In genomic region chr3:14361068-14361677, GRCh38 we compare ENCODE assay signal across 26 cellular contexts. TPM values are rescaled to one million over a fixed set of nuclear protein-coding genes. Genes with fewer than 3 reads are reported as not detected.
DNase-seq lines count a peak whose midpoint lies in the region; ATAC-seq, FAIRE-seq and TF ChIP-seq lines count a peak whose summit lies in the region.
"Had no signal": no experiment of that assay in that cellular context is flagged by ENCODE, and none has a peak within 500 bp of the region (broad histone marks: within the 10 kb centered on the region; RNA-seq: fewer than 3 reads in every experiment).

No MANE protein-coding gene starts in this region.

- H3K27me3 ChIP-seq in Panc1 (ENCODE audit: control insufficient read depth, insufficient read depth, low read length) (no peaks in the 10 kb centered on the region), GM23248 (replicated peaks; ENCODE audit: insufficient read depth) (peaks cover 14% of the 10 kb centered on the region; the same call in 1 of the 2 replicates)
- H3K27me3 ChIP-seq: BLaER1 had no signal

- H3K9me3 ChIP-seq in A549 (no peaks in the 10 kb centered on the region), Panc1 (ENCODE audit: control insufficient read depth, insufficient read depth, low read depth, low read length) (no peaks in the 10 kb centered on the region), GM23248 (ENCODE audit: low read depth) (no peaks in the 10 kb centered on the region)
- H3K9me3 ChIP-seq: BLaER1, HAP-1 had no signal

- TF ChIP-seq RAD21 in A549 (conservative IDR thresholded peaks at IDR 0.05 in 1 of 2, IDR thresholded peaks at IDR 0.05 in 1 of 2) = no peak

- H3K4me3 ChIP-seq in A549 (no peak overlapping the region), Panc1 (ENCODE audit: low read depth in 2 of 2, low read length in 2 of 2) (no peak overlapping the region), GM23248 (no peak overlapping the region)
- H3K4me3 ChIP-seq: BLaER1, HAP-1, PC-9 had no signal

- no TSS peak for BruUV-seq in Panc1 (replicated peaks; lab: Mats Ljungman, UMichigan)

- H3K27ac Mint-ChIP-seq in chondrocyte (ENCODE audit: unreplicated experiment) (peak overlapping the region; percentile 76), nephron (peak overlapping the region in 2 of 3 experiments; percentile 45 to 79)

- WGBS in A549 (ENCODE audit: missing lambda C conversion rate) = 56% methylated on average over 8 of the region's 8 CpGs
- WGBS in GM23248 (ENCODE audit: low coverage in 1 of 2, low lambda C conversion rate in 2 of 2, missing lambda C conversion rate in 2 of 2), 2 experiments = 78% methylated on average over 8 of the region's 8 CpGs

- no peaks in the 10 kb centered on the region for H3K36me3 Mint-ChIP-seq in chondrocyte (ENCODE audit: low read depth)
- no peaks in the 10 kb centered on the region for H3K36me3 Mint-ChIP-seq in nephron (ENCODE audit: low read depth)
- H3K36me3 Mint-ChIP-seq: CD4-positive, CD25-positive, alpha-beta regulatory T cell had no signal

- no peak for TF ChIP-seq POLR2A in A549 (IDR thresholded peaks at IDR 0.05; ENCODE audit: low read length)

- TF ChIP-seq CTCF in A549 (IDR thresholded peaks at IDR 0.05) (no peak), Panc1 (IDR thresholded peaks at IDR 0.05) (no peak), chondrocyte (IDR thresholded peaks at IDR 0.05) (no peak), nephron (IDR thresholded peaks at IDR 0.05; ENCODE audit: unreplicated experiment in 3 of 3) (no peak)

- no peak overlapping the region for H3K9ac ChIP-seq in GM23248
- H3K9ac ChIP-seq: BLaER1 had no signal

- FAIRE-seq in A549 (lab: Jason Lieb, UNC) = no peak
- FAIRE-seq: GM18507 had no signal

- no peaks in the 10 kb centered on the region for H4K20me1 ChIP-seq in GM23248 (ENCODE audit: insufficient read depth)
- H4K20me1 ChIP-seq: BLaER1 had no signal

- in situ Hi-C loops in Panc1 (cut with HindIII; ENCODE audit: low pct_unique_long_range_greater_than_20kb, low sequenced_read_pairs) = no loop called here
- in situ Hi-C loops in GM23248 (cut with MboI) = no loop called here

- DNase-seq in A549 (ENCODE audit: low read depth in 1 of 2, low spot score in 1 of 2) = no peak
- DNase-seq in Panc1 (ENCODE audit: low read depth, low spot score) = no peak
- DNase-seq in chondrocyte (ENCODE audit: low spot score) = no peak
- no peak for DNase-seq in T-helper 2 cell
- no peak for DNase-seq in GM23248
- DNase-seq: CD4-positive, CD25-positive, alpha-beta regulatory T cell; DMS153; DND-41; Kasumi-1; NCI-H1105; NCI-H1436 treated with DMSO at 0.1 percent for 48 hours; NCI-H1930; NCI-H446; NCI-H524 treated with DMSO at 0.1 percent for 48 hours; NCI-H774; NK-92 treated with Interleukin-12 subunit alpha and Interleukin-12 subunit beta, amount 100 ng/mL, for 24 hours; PC-9; Right ventricle myocardium superior; RPMI8226; SW 1271 had no signal

- POLR2A ChIA-PET in A549 (lab: Yijun Ruan, JAX) = no interaction called here
- POLR2A ChIA-PET in Panc1 (lab: Charles Lee) = no interaction called here

- H3K36me3 ChIP-seq in Panc1 (ENCODE audit: control insufficient read depth, insufficient read depth, low read length) (no peaks in the 10 kb centered on the region), GM23248 (ENCODE audit: low read depth) (no peaks in the 10 kb centered on the region)
- H3K36me3 ChIP-seq: BLaER1, HAP-1 had no signal

- H3K4me1 Mint-ChIP-seq in chondrocyte (ENCODE audit: low read depth) (peaks cover 67% of the 10 kb centered on the region), nephron (peaks cover 27% of the 10 kb centered on the region)
- H3K4me1 Mint-ChIP-seq: CD4-positive, CD25-positive, alpha-beta regulatory T cell had no signal

- H3K4me2 ChIP-seq in A549 = no peak overlapping the region
- H3K4me2 ChIP-seq in GM23248 (ENCODE audit: unreplicated experiment) = no peak overlapping the region
- H3K4me2 ChIP-seq: BLaER1, PC-9 had no signal

- peak; percentile 27; a peak in 3 of 6 replicates for ATAC-seq in A549
- 0 out of 2 replicates have a peak, but pooled peaks have one; percentile 51 for ATAC-seq in Panc1
- no peak for ATAC-seq in GM18907 (IDR thresholded peaks at IDR 0.05; ENCODE audit: unreplicated experiment)

- intact Hi-C loops in Panc1 (cut with micrococcal nuclease; ENCODE audit: unreplicated experiment) = no loop called here

- H3K79me2 ChIP-seq in GM23248 (ENCODE audit: insufficient read depth) = no peaks in the 10 kb centered on the region

- CTCF ChIA-PET in A549 (lab: Yijun Ruan, JAX) (interaction anchor here (1.6 kb wide), 1 partner anchor 148 kb away, joined by 4 read pairs; no protein-coding TSS in a partner anchor), Panc1 (lab: Charles Lee) (no interaction called here)

- H2AFZ ChIP-seq in GM23248 = no peak overlapping the region
- H2AFZ ChIP-seq: PC-9 had no signal

- H3K9me2 ChIP-seq in GM23248 (ENCODE audit: insufficient read depth) = no peaks in the 10 kb centered on the region

- no peak for TF ChIP-seq EP300 in A549 (IDR thresholded peaks at IDR 0.05)

- H3K4me3 Mint-ChIP-seq in chondrocyte (ENCODE audit: unreplicated experiment) (no peak overlapping the region), nephron (peak overlapping the region in 1 of 3 experiments; percentile 4)
- H3K4me3 Mint-ChIP-seq: CD4-positive, CD25-positive, alpha-beta regulatory T cell had no signal

- no peaks in the 10 kb centered on the region for H3K9me3 Mint-ChIP-seq in chondrocyte (ENCODE audit: low read depth)
- peaks cover 3% of the 10 kb centered on the region for H3K9me3 Mint-ChIP-seq in nephron

- H3K27ac ChIP-seq in A549 = no peak overlapping the region
- no peak overlapping the region for H3K27ac ChIP-seq in Panc1 (ENCODE audit: low read length)
- H3K27ac ChIP-seq in GM23248 = no peak overlapping the region
- H3K27ac ChIP-seq: BLaER1, HL-60, PC-9 had no signal

- H3F3A ChIP-seq in GM23248 (ENCODE audit: insufficient read depth) = no peaks in the 10 kb centered on the region

- H3K27me3 Mint-ChIP-seq in chondrocyte (ENCODE audit: low read depth) (no peaks in the 10 kb centered on the region), nephron (ENCODE audit: low read depth) (peaks cover 60% of the 10 kb centered on the region)

- H3K4me1 ChIP-seq in A549 = no peaks in the 10 kb centered on the region
- no peaks in the 10 kb centered on the region for H3K4me1 ChIP-seq in Panc1 (ENCODE audit: control insufficient read depth, insufficient read depth, low read length)
- H3K4me1 ChIP-seq in GM23248 (ENCODE audit: insufficient read depth) = no peaks in the 10 kb centered on the region
- H3K4me1 ChIP-seq: HAP-1 had no signal

TF ChIP-seq in A549, 52 proteins besides CTCF, POLR2A, EP300 and RAD21:
- TF ChIP-seq CBX8 (IDR thresholded peaks at IDR 0.05) (no peak), ZFP36 (IDR thresholded peaks at IDR 0.05; ENCODE audit: borderline replicate concordance, partially characterized antibody) (peak; percentile 16), NR3C1 (IDR thresholded peaks at IDR 0.05) (no peak)

RNA-seq across cellular contexts. Expression of gene SLC6A6, which starts 41.2 kb away (rescaled TPM):
- polyA plus RNA-seq in A549 (2011; rRNA removed) = 73.3 and 76.2 TPM in 2 replicates
- 39.4 and 55.1 TPM in 2 replicates for polyA plus RNA-seq in A549 (2012; cell fraction: cytosol; rRNA removed)
- 144 and 151 TPM in 2 replicates for polyA plus RNA-seq in A549 (2012; cell fraction: nucleus; rRNA removed)
- polyA plus RNA-seq in A549 (2017; fragmentation: RNase III; extraction: RNeasy Plus Mini Kit Qiagen cat#74134 plus additional on column Dnase treatment) = 66.2 to 73.8 TPM (median 66.5 TPM) in 3 replicates
- 141 and 148 TPM in 2 replicates for polyA minus RNA-seq in A549 (2011; rRNA and poly(A)+ RNA removed)
- total RNA-seq in Panc1 (2021; ENCODE audit: unreplicated experiment) = 61.0 TPM
- 53.8 TPM for polyA plus RNA-seq in Panc1 (2012; ENCODE audit: insufficient read length)
- 46.0 to 63.9 TPM (median 48.0 TPM) in 3 replicates for total RNA-seq in chondrocyte
- total RNA-seq in GM23248 (2014; rRNA removed; shearing (Covaris generic)) = 10.6 and 13.4 TPM in 2 replicates
- polyA plus RNA-seq in GM23248 (2016; fragmentation: Nextera tagmentation; extraction: Ambion mirVana) = 4.6 and 4.7 TPM in 2 replicates
